Comparison of ENCODE assay signal across 6 cellular contexts in the genomic region with DNA sequence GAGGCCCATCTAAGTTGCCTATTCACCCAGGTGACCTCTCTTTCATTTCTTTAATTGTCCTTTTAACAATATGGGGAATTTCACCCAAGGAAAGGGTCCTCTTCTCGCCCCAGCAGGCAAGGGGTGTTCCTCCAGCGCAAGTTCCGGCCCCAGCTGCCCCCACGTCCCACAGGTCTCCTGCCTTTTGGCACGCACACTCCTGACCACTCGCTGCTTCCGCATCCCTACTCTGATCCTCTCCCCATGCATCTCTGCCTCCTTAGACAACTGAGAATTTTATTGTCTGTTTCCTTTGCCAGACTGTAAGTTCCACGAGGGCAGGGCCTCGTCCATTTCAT. TPM values are rescaled to one million over a fixed set of nuclear protein-coding genes. Genes with fewer than 3 reads are reported as not detected.
DNase-seq lines count a peak whose midpoint lies in the region; ATAC-seq and TF ChIP-seq lines count a peak whose summit lies in the region.

No MANE protein-coding gene starts in this region.

- H3K27ac ChIP-seq in HUES48 (ENCODE audit: low read depth, low read length) (peak overlapping the region; percentile 87), caudate nucleus (ENCODE audit: low read depth, low read length) (peak overlapping the region; percentile 95), osteoblast (ENCODE audit: low read depth, low read length) (peak overlapping the region; percentile 88)

- H3K36me3 ChIP-seq in HUES48 (ENCODE audit: control insufficient read depth, insufficient read depth, low read length) (peaks cover 9% of the 10 kb centered on the region), osteoblast (ENCODE audit: insufficient read depth, low read length) (peaks cover 7% of the 10 kb centered on the region)

- H3K9me3 ChIP-seq in HUES48 (ENCODE audit: control insufficient read depth, insufficient read depth, low read length): no peaks in the 10 kb centered on the region
- H3K9me3 ChIP-seq in osteoblast (ENCODE audit: low read depth, low read length): no peaks in the 10 kb centered on the region

- peaks cover 39% of the 10 kb centered on the region for H4K20me1 ChIP-seq in osteoblast (ENCODE audit: insufficient read depth, low read length)

- H2AFZ ChIP-seq in osteoblast (ENCODE audit: low read length): peak overlapping the region; percentile 97

- H3K4me3 ChIP-seq in HUES48 (ENCODE audit: low read depth, low read length) (peak overlapping the region; percentile 94), osteoblast (ENCODE audit: insufficient read depth, low read length) (peak overlapping the region; percentile 96)

- H3K27me3 ChIP-seq in HUES48 (ENCODE audit: control insufficient read depth, insufficient read depth, low read length) (no peaks in the 10 kb centered on the region), osteoblast (ENCODE audit: insufficient read depth, low read length) (no peaks in the 10 kb centered on the region)

- ATAC-seq in GM18520 (IDR thresholded peaks at IDR 0.05; ENCODE audit: unreplicated experiment): no peak
- ATAC-seq in HG02970 (IDR thresholded peaks at IDR 0.05; ENCODE audit: low FRiP score, unreplicated experiment): no peak

- DNase-seq in caudate nucleus (lab: John Stamatoyannopoulos, UW) (peak in 3 of 61 donors; percentile 7 to 48 (median 22)), osteoblast (ENCODE audit: insufficient read length, low spot score, missing footprints) (no peak), epidermal melanocyte (ENCODE audit: insufficient read length, low spot score) (no peak)

- TF ChIP-seq CTCF in osteoblast (IDR thresholded peaks at IDR 0.05; ENCODE audit: extremely low read depth, low read depth, low read length): no peak

- H3K4me1 ChIP-seq in HUES48 (ENCODE audit: control insufficient read depth, insufficient read depth, low read length): peaks cover 16% of the 10 kb centered on the region
- H3K4me1 ChIP-seq in osteoblast (ENCODE audit: insufficient read depth, low read length): peaks cover 36% of the 10 kb centered on the region

- peak overlapping the region; percentile 87 for H3K4me2 ChIP-seq in osteoblast (ENCODE audit: insufficient read depth, low read length)

- H3K79me2 ChIP-seq in osteoblast (ENCODE audit: insufficient read depth, low read length): peaks cover 49% of the 10 kb centered on the region

- no peak overlapping the region for H3K9ac ChIP-seq in HUES48 (ENCODE audit: low read depth, low read length)

RNA-seq across cellular contexts. Expression of a gene that starts 0.7 kb away (rescaled TPM):
- 301 and 315 TPM in 2 replicates for total RNA-seq in osteoblast

RNA-seq across cellular contexts. Expression of a gene that starts 44.5 kb away (rescaled TPM):
- total RNA-seq in osteoblast: 0.36 TPM in 1 of 2 replicates, not detected in the other

RNA-seq across cellular contexts. Expression of a gene that starts 49.5 kb away (rescaled TPM):
- not detected in 2 replicates for total RNA-seq in osteoblast

RNA-seq across cellular contexts. Expression of a gene that starts 53.6 kb away (rescaled TPM):
- total RNA-seq in osteoblast: 85.7 and 97.0 TPM in 2 replicates

RNA-seq across cellular contexts. Expression of a gene that starts 54.0 kb away (rescaled TPM):
- 23.2 and 24.2 TPM in 2 replicates for total RNA-seq in osteoblast
